9 cellular contexts compared by ENCODE assay signal in the genomic region with DNA sequence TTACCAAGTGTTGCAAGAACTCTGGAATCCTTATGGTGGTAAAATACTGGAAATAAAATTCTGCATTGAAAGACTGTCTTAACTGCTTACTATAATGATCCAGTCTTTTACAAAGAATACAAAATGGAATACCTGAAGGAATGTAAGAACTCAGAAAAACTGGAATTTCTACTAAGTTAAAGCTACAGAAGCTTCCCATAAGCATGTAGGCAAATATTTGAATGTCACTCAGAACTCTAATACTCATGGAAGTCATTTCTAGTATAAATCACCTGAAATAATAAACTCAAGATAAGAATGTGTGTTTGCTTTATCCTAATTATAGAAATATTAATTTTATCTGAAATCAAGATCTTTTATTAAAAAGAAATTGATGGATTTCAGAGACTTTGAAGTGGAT.
"Had no signal": no experiment of that assay in that cellular context is flagged by ENCODE, and none has a peak within 500 bp of the region (broad histone marks: within the 10 kb centered on the region; RNA-seq: fewer than 3 reads in every experiment).

No MANE protein-coding gene starts in this region.

- H3K36me3 ChIP-seq: HAP-1 had no signal

- H3K4me1 ChIP-seq: HAP-1 had no signal

- H3K4me3 ChIP-seq: GM23248, HAP-1, K562 had no signal

- H3K27ac ChIP-seq: GM23248 had no signal

- ATAC-seq: HCT116, K562 had no signal

- DNase-seq: GM23248, GOT3, H7, HFFc6, IMR-90 had no signal

- FAIRE-seq: HTR-8/SVneo, K562 had no signal

- H2AFZ ChIP-seq: GM23248 had no signal

- H3K9ac ChIP-seq: GM23248 had no signal

- H3K9me3 ChIP-seq: HAP-1 had no signal
